Comparison of ENCODE assay signal across 8 cellular contexts in genomic region chr1:225772323-225772768, GRCh38. TPM values are rescaled to one million over a fixed set of nuclear protein-coding genes. Genes with fewer than 3 reads are reported as not detected.
DNase-seq lines count a peak whose midpoint lies in the region; ATAC-seq, FAIRE-seq and TF ChIP-seq lines count a peak whose summit lies in the region.

No MANE protein-coding gene starts in this region.

- no peaks in the 10 kb centered on the region for H4K20me1 ChIP-seq in smooth muscle cell (ENCODE audit: low read depth)

- H3K4me2 ChIP-seq in smooth muscle cell = peak overlapping the region; percentile 67

- no peak overlapping the region for H3K9ac ChIP-seq in smooth muscle cell (ENCODE audit: low read depth)

- no peaks in the 10 kb centered on the region for H3K27me3 ChIP-seq in bronchial epithelial cell (ENCODE audit: control insufficient read depth, insufficient read depth, low read length)
- no peaks in the 10 kb centered on the region for H3K27me3 ChIP-seq in kidney epithelial cell (ENCODE audit: control insufficient read depth, insufficient read depth, low read length)
- no peaks in the 10 kb centered on the region for H3K27me3 ChIP-seq in smooth muscle cell (ENCODE audit: low read depth)

- peak; percentile 98 for TF ChIP-seq CTCF in AG10803 (conservative IDR thresholded peaks at IDR 0.05; ENCODE audit: low read length)
- TF ChIP-seq CTCF in bronchial epithelial cell (IDR thresholded peaks at IDR 0.05; ENCODE audit: insufficient read depth, low read length, severe bottlenecking) = peak; percentile 95
- peak; percentile 86 for TF ChIP-seq CTCF in kidney epithelial cell (IDR thresholded peaks at IDR 0.05; ENCODE audit: insufficient read depth, low read length, poor library complexity, severe bottlenecking)
- peak; percentile 77 for TF ChIP-seq CTCF in smooth muscle cell (IDR thresholded peaks at IDR 0.05; ENCODE audit: borderline replicate concordance, insufficient read depth, poor library complexity, severe bottlenecking)

- DNase-seq in AG10803 (ENCODE audit: low read depth) (peak; percentile 81), Kasumi-1 (lab: John Stamatoyannopoulos, UW) (peak; percentile 67 to 71), OCI-M1 (lab: John Stamatoyannopoulos, UW) (peak; percentile 89), bronchial epithelial cell (ENCODE audit: low read depth) (peak; percentile 89), kidney epithelial cell (ENCODE audit: low read depth) (peak; percentile 61), smooth muscle cell (lab: John Stamatoyannopoulos, UW; ENCODE audit: unreplicated experiment) (peak; percentile 32)
- no peak for DNase-seq in activated CD8-positive, alpha-beta memory T cell treated with anti-CD3 and anti-CD28 coated beads for 24 hours

- H3K4me3 ChIP-seq in AG10803 (ENCODE audit: low read length) (no peak overlapping the region), bronchial epithelial cell (ENCODE audit: low read depth, low read length) (no peak overlapping the region), kidney epithelial cell (ENCODE audit: low read depth, low read length) (no peak overlapping the region), smooth muscle cell (no peak overlapping the region)

- peak overlapping the region; percentile 78 for H2AFZ ChIP-seq in smooth muscle cell (ENCODE audit: low read depth)

- H3K36me3 ChIP-seq in bronchial epithelial cell (ENCODE audit: control insufficient read depth, insufficient read depth, low read length) (no peaks in the 10 kb centered on the region), kidney epithelial cell (ENCODE audit: control insufficient read depth, insufficient read depth, low read length) (no peaks in the 10 kb centered on the region), smooth muscle cell (ENCODE audit: low read depth) (no peaks in the 10 kb centered on the region)

- FAIRE-seq in bronchial epithelial cell (lab: Jason Lieb, UNC) = peak; percentile 68

- peaks cover 28% of the 10 kb centered on the region for H3K4me1 ChIP-seq in smooth muscle cell (ENCODE audit: low read depth)

- H3K9me3 ChIP-seq in smooth muscle cell (replicated peaks; ENCODE audit: low read depth) = no peaks in the 10 kb centered on the region

- 15% methylated on average over 5 of the region's 5 CpGs for WGBS in smooth muscle cell (ENCODE audit: low lambda C conversion rate)

- peaks cover 10% of the 10 kb centered on the region for H3K79me2 ChIP-seq in smooth muscle cell (ENCODE audit: low read depth)

- ATAC-seq in GM18867 (IDR thresholded peaks at IDR 0.05; ENCODE audit: unreplicated experiment) = peak; percentile 43

- peaks cover 41% of the 10 kb centered on the region for H3F3A ChIP-seq in smooth muscle cell (ENCODE audit: low read depth)

- peak overlapping the region; percentile 65 for H3K27ac ChIP-seq in smooth muscle cell (ENCODE audit: low read depth)

RNA-seq across cellular contexts. Expression of gene SRP9, which starts 5.3 kb away (rescaled TPM):
- total RNA-seq in bronchial epithelial cell (217 and 254 TPM in 2 replicates), kidney epithelial cell (316 and 344 TPM in 2 replicates), smooth muscle cell (394 and 449 TPM in 2 replicates)
- polyA plus RNA-seq in smooth muscle cell = 301 TPM in 2 replicates

RNA-seq across cellular contexts. Expression of gene EPHX1, which starts 37.6 kb away (rescaled TPM):
- total RNA-seq in bronchial epithelial cell = 3.9 and 22.1 TPM in 2 replicates
- 23.6 and 24.6 TPM in 2 replicates for total RNA-seq in kidney epithelial cell
- 9.8 and 16.1 TPM in 2 replicates for total RNA-seq in smooth muscle cell
- polyA plus RNA-seq in smooth muscle cell = 22.2 and 29.2 TPM in 2 replicates
